Comparison of ENCODE assay signal across 8 cellular contexts in genomic region chr9:504921-505821, GRCh38. TPM values are rescaled to one million over a fixed set of nuclear protein-coding genes. Genes with fewer than 3 reads are reported as not detected.
A peak's percentile ranks its signal among the peaks of the same experiment; 100 is the strongest.
DNase-seq lines count a peak whose midpoint lies in the region; ATAC-seq and TF ChIP-seq lines count a peak whose summit lies in the region.

No MANE protein-coding gene starts in this region.

- H3K9me3 ChIP-seq in DOHH2 (ENCODE audit: control insufficient read depth, insufficient read depth, low read length): no peaks in the 10 kb centered on the region
- no peaks in the 10 kb centered on the region for H3K9me3 ChIP-seq in iPS DF 6.9 (ENCODE audit: control insufficient read depth, insufficient read depth, low read length)

- TF ChIP-seq EP300 in Ishikawa (IDR thresholded peaks at IDR 0.05; ENCODE audit: borderline replicate concordance): no peak

- H3K4me3 ChIP-seq in DOHH2 (ENCODE audit: low read length): peak overlapping the region; percentile 83
- H3K4me3 ChIP-seq in astrocyte of the spinal cord (ENCODE audit: low read depth, low read length): peak overlapping the region; percentile 50
- H3K4me3 ChIP-seq in iPS DF 6.9 (ENCODE audit: low read length): peak overlapping the region; percentile 66

- H3K4me2 ChIP-seq in DOHH2 (ENCODE audit: low read length): peak overlapping the region; percentile 88

- H3K27me3 ChIP-seq in DOHH2 (ENCODE audit: control insufficient read depth, low read length) (no peaks in the 10 kb centered on the region), iPS DF 6.9 (ENCODE audit: control insufficient read depth, insufficient read depth, low read length) (peaks cover 3% of the 10 kb centered on the region; the same call in 1 of the 2 replicates)

- H3K4me1 ChIP-seq in DOHH2 (ENCODE audit: control insufficient read depth, low read length): peaks cover 56% of the 10 kb centered on the region
- peaks cover 1% of the 10 kb centered on the region; the same call in 1 of the 2 replicates for H3K4me1 ChIP-seq in iPS DF 6.9 (ENCODE audit: control insufficient read depth, insufficient read depth, low read length)

- no peak for TF ChIP-seq RAD21 in Ishikawa (IDR thresholded peaks at IDR 0.05; ENCODE audit: low read depth)

- H3F3A ChIP-seq in DOHH2 (ENCODE audit: control insufficient read depth, insufficient read depth): peaks cover 10% of the 10 kb centered on the region

- no peak for DNase-seq in astrocyte of the spinal cord (ENCODE audit: low read depth, low spot score)
- no peak for DNase-seq in iPS DF 6.9 (ENCODE audit: low read depth, low spot score)
- DNase-seq in sciatic nerve (ENCODE audit: low spot score): peak; percentile 64
- no peak for DNase-seq in foreskin melanocyte
- no peak for DNase-seq in GOT3 (lab: John Stamatoyannopoulos, UW)

- peaks cover 5% of the 10 kb centered on the region; the same call in 1 of the 2 replicates for H4K20me1 ChIP-seq in DOHH2 (ENCODE audit: control insufficient read depth, insufficient read depth, low read depth, low read length)

- H3K79me2 ChIP-seq in DOHH2 (ENCODE audit: control insufficient read depth, low read length): peaks cover 72% of the 10 kb centered on the region

- WGBS in iPS DF 6.9 (ENCODE audit: insufficient coverage, insufficient read length): no CpG with 5 or more reads among the region's 94 CpGs

- peak; percentile 35 for ATAC-seq in GM21526 (IDR thresholded peaks at IDR 0.05; ENCODE audit: low FRiP score, unreplicated experiment)
- peak; percentile 57 for ATAC-seq in sciatic nerve

- no peaks in the 10 kb centered on the region for H3K9me2 ChIP-seq in DOHH2 (replicated peaks; ENCODE audit: control insufficient read depth, low read length)

- in situ Hi-C loops in astrocyte of the spinal cord (cut with HindIII; ENCODE audit: low sequenced_read_pairs): no loop called here

- intact Hi-C loops in sciatic nerve (cut with DNase I): no loop called here

- peaks cover 37% of the 10 kb centered on the region for H3K36me3 ChIP-seq in DOHH2 (ENCODE audit: control insufficient read depth, low read length)
- H3K36me3 ChIP-seq in iPS DF 6.9 (ENCODE audit: control insufficient read depth, insufficient read depth, low read length): no peaks in the 10 kb centered on the region

- TF ChIP-seq CTCF in DOHH2 (IDR thresholded peaks at IDR 0.05; ENCODE audit: low read depth, low read length, poor library complexity, severe bottlenecking): no peak
- no peak for TF ChIP-seq CTCF in astrocyte of the spinal cord (IDR thresholded peaks at IDR 0.05; ENCODE audit: low read depth, low read length)

- H3K27ac ChIP-seq in DOHH2 (ENCODE audit: low read depth, low read length): peak overlapping the region; percentile 54
- H3K27ac ChIP-seq in iPS DF 6.9 (ENCODE audit: low read length): no peak overlapping the region

TF ChIP-seq in Ishikawa, 13 proteins besides CTCF, POLR2A, EP300 and RAD21:
- no peak for TF ChIP-seq TCF12 (IDR thresholded peaks at IDR 0.05; ENCODE audit: low read depth)
- no peak for TF ChIP-seq ZBTB7A (IDR thresholded peaks at IDR 0.05; ENCODE audit: low read depth)
- TF ChIP-seq TAF1 (IDR thresholded peaks at IDR 0.05; ENCODE audit: low read depth): no peak
- TF ChIP-seq MAX (IDR thresholded peaks at IDR 0.05): 0 out of 2 replicates have a peak, but pooled peaks have one; percentile 10

RNA-seq across cellular contexts. Expression of gene KANK1, which starts 0.7 kb away (rescaled TPM):
- 42.1 TPM for total RNA-seq in sciatic nerve
